11 cellular contexts compared by ENCODE assay signal in the genomic region with DNA sequence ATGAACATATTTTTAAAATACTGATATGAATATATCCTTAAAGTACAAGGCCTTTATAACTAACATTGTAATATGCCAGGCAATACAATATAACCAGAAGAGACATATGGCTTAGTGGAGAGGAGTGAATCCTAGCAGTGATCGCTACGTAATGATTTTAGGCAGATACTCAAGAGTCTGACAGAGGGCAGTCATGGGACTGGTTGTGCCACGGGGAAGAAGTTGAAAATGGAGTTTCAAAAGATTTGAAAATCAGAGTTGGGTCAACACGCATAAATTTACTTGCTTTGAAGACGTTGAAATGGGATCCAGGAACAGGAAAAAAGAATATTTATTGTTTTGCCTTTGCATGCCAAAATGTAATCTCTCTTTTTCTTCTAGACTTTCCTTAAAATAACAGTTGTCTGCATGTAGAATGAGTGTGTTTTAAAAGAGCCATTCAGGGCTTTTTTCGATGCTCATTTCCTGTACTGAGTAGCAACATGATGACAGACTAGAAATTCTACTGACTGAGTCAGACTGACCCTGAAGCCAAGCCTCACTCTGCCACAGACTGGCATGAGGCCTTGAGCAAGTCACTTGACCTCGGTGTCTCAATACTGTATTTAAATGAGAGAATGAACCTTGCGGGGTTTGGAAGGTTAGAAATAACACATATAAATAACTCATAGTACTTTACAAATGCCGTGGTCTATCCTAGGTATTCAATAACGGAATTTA. TPM values are rescaled to one million over a fixed set of nuclear protein-coding genes. Genes with fewer than 3 reads are reported as not detected.
DNase-seq lines count a peak whose midpoint lies in the region.
"Had no signal": no experiment of that assay in that cellular context is flagged by ENCODE, and none has a peak within 500 bp of the region (broad histone marks: within the 10 kb centered on the region; RNA-seq: fewer than 3 reads in every experiment).

No MANE protein-coding gene starts in this region.

- H3K9ac ChIP-seq in subcutaneous abdominal adipose tissue (ENCODE audit: low read length in 5 of 5), result no peak overlapping the region
- H3K9ac ChIP-seq: parathyroid adenoma had no signal

- peak overlapping the region; percentile 64 for H3K27ac Mint-ChIP-seq in activated CD4-positive, alpha-beta T cell treated with anti-CD3 and anti-CD28 coated beads, Interleukin-2, amount 10 ng/mL, durations not matched to agents 24 days and 14 days
- H3K27ac Mint-ChIP-seq in T-helper 1 cell treated with Interleukin-12 subunit alpha and Interleukin-12 subunit beta and Interleukin-4 antibody, amounts not matched to agents 30 μg/mL and 1 μg/mL, for 36 hours, result peak overlapping the region; percentile 43

- in situ Hi-C loops in HAP-1 (cut with MboI; ENCODE audit: low sequenced_read_pairs), result no loop called here

- H3K4me3 Mint-ChIP-seq in activated CD4-positive, alpha-beta T cell treated with anti-CD3 and anti-CD28 coated beads, Interleukin-2, amount 10 ng/mL, durations not matched to agents 24 days and 14 days, result no peak overlapping the region
- H3K4me3 Mint-ChIP-seq in T-helper 1 cell treated with Interleukin-12 subunit alpha and Interleukin-12 subunit beta and Interleukin-4 antibody, amounts not matched to agents 30 μg/mL and 1 μg/mL, for 36 hours, result no peak overlapping the region

- peaks cover 29% of the 10 kb centered on the region for H3K4me1 Mint-ChIP-seq in activated CD4-positive, alpha-beta T cell treated with anti-CD3 and anti-CD28 coated beads, Interleukin-2, amount 10 ng/mL, durations not matched to agents 24 days and 14 days
- H3K4me1 Mint-ChIP-seq in T-helper 1 cell treated with Interleukin-12 subunit alpha and Interleukin-12 subunit beta and Interleukin-4 antibody, amounts not matched to agents 30 μg/mL and 1 μg/mL, for 36 hours (ENCODE audit: low read depth), result peaks cover 24% of the 10 kb centered on the region

- H3K36me3 Mint-ChIP-seq in activated CD4-positive, alpha-beta T cell treated with anti-CD3 and anti-CD28 coated beads, Interleukin-2, amount 10 ng/mL, durations not matched to agents 24 days and 14 days (ENCODE audit: low read depth), result peaks cover 5% of the 10 kb centered on the region
- peaks cover 12% of the 10 kb centered on the region for H3K36me3 Mint-ChIP-seq in T-helper 1 cell treated with Interleukin-12 subunit alpha and Interleukin-12 subunit beta and Interleukin-4 antibody, amounts not matched to agents 30 μg/mL and 1 μg/mL, for 36 hours (ENCODE audit: low read depth)

- no peaks in the 10 kb centered on the region for H3K27me3 ChIP-seq in subcutaneous abdominal adipose tissue (ENCODE audit: control insufficient read depth in 5 of 5, insufficient read depth in 4 of 5, low read length in 5 of 5)
- no peaks in the 10 kb centered on the region for H3K27me3 ChIP-seq in HAP-1 (ENCODE audit: low read depth)
- H3K27me3 ChIP-seq: BE2C had no signal

- DNase-seq in activated CD4-positive, alpha-beta T cell treated with anti-CD3 and anti-CD28 coated beads, Interleukin-2, amount 10 ng/mL, durations not matched to agents 24 days and 14 days, result no peak
- no peak for DNase-seq in activated CD4-positive, alpha-beta T cell treated with anti-CD3 and anti-CD28 coated beads, Interleukin-2, amount 50 U/mL, for 48 hours
- DNase-seq in foreskin melanocyte (peak; percentile 81), epidermal melanocyte (ENCODE audit: insufficient read length, low spot score) (no peak), HAP-1 (ENCODE audit: low spot score in 2 of 2) (no peak)
- no peak for DNase-seq in stimulated activated CD4-positive, alpha-beta T cell treated with anti-CD3 and anti-CD28 coated beads, Interleukin-4, amount 100 ng/mL, for 24 hours
- DNase-seq: BE2C; effector CD8-positive, alpha-beta T cell had no signal

- H3K36me3 ChIP-seq in subcutaneous abdominal adipose tissue (ENCODE audit: control insufficient read depth in 5 of 5, insufficient read depth in 5 of 5, low read length in 5 of 5) (no peaks in the 10 kb centered on the region), HAP-1 (replicated peaks) (no peaks in the 10 kb centered on the region)
- H3K36me3 ChIP-seq: BE2C had no signal

- H3K4me3 ChIP-seq in subcutaneous abdominal adipose tissue (ENCODE audit: low read depth in 1 of 5, low read length in 5 of 5) (no peak overlapping the region), HAP-1 (no peak overlapping the region)

- peak overlapping the region; percentile 27 for H3K27ac ChIP-seq in subcutaneous abdominal adipose tissue (ENCODE audit: low read depth, low read length)
- H3K27ac ChIP-seq: parathyroid adenoma had no signal

- no peaks in the 10 kb centered on the region for H3K4me1 ChIP-seq in subcutaneous abdominal adipose tissue (ENCODE audit: control insufficient read depth in 5 of 5, insufficient read depth in 5 of 5, low read length in 5 of 5)
- peaks cover 13% of the 10 kb centered on the region for H3K4me1 ChIP-seq in HAP-1
- H3K4me1 ChIP-seq: BE2C, parathyroid adenoma had no signal

- no peaks in the 10 kb centered on the region for H3K9me3 ChIP-seq in subcutaneous abdominal adipose tissue (ENCODE audit: control insufficient read depth in 5 of 5, low read length in 5 of 5)
- H3K9me3 ChIP-seq in HAP-1, result no peaks in the 10 kb centered on the region
- H3K9me3 ChIP-seq: BE2C had no signal

- no peaks in the 10 kb centered on the region for H3K27me3 Mint-ChIP-seq in activated CD4-positive, alpha-beta T cell treated with anti-CD3 and anti-CD28 coated beads, Interleukin-2, amount 10 ng/mL, durations not matched to agents 24 days and 14 days
- no peaks in the 10 kb centered on the region for H3K27me3 Mint-ChIP-seq in T-helper 1 cell treated with Interleukin-12 subunit alpha and Interleukin-12 subunit beta and Interleukin-4 antibody, amounts not matched to agents 30 μg/mL and 1 μg/mL, for 36 hours (ENCODE audit: low read depth)

- peaks cover 7% of the 10 kb centered on the region for H3K9me3 Mint-ChIP-seq in activated CD4-positive, alpha-beta T cell treated with anti-CD3 and anti-CD28 coated beads, Interleukin-2, amount 10 ng/mL, durations not matched to agents 24 days and 14 days
- H3K9me3 Mint-ChIP-seq in T-helper 1 cell treated with Interleukin-12 subunit alpha and Interleukin-12 subunit beta and Interleukin-4 antibody, amounts not matched to agents 30 μg/mL and 1 μg/mL, for 36 hours, result peaks cover 8% of the 10 kb centered on the region

- intact Hi-C loops in activated CD4-positive, alpha-beta T cell treated with anti-CD3 and anti-CD28 coated beads, Interleukin-2, amount 10 ng/mL, durations not matched to agents 24 days and 14 days (cut with micrococcal nuclease), result loop anchor here (1.0 kb wide), 1 partner anchor 8 kb away; the partner anchor contains the start of gene SMS

RNA-seq across cellular contexts. Expression of gene SMS, which starts 8.1 kb away (rescaled TPM):
- 161 and 162 TPM in 2 replicates for total RNA-seq in activated CD4-positive, alpha-beta T cell treated with anti-CD3 and anti-CD28 coated beads, Interleukin-2, amount 10 ng/mL, durations not matched to agents 24 days and 14 days
